In the genomic region with DNA sequence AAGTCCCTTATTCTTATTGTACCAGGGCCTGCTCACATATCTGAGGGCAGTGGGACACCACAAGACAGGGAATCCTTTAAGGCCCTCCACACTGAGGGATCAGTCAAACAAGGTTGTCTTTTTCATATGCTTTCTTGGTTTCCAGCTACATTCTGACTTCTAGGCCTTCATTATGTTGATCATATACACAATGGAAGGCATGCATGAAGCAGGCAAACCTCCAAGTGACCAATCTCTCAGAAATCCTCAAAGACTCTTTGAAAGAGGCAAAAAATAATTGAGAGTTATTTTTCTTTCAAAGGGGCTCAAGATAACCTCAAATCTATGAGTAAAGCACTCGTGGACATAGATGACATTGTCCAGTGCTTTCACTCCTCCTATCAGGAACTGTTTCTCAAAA, we compare ENCODE assay signal across 30 cellular contexts.
"Had no signal": no experiment of that assay in that cellular context is flagged by ENCODE, and none has a peak within 500 bp of the region (broad histone marks: within the 10 kb centered on the region; RNA-seq: fewer than 3 reads in every experiment).

No MANE protein-coding gene starts in this region.

- H3K4me3 ChIP-seq: cardiac muscle cell, Peyer's patch, SJCRH30 had no signal

- H3K36me3 Mint-ChIP-seq: activated CD8-positive, alpha-beta memory T cell treated with anti-CD3 and anti-CD28 coated beads, Interleukin-2, amount 10 ng/mL, durations not matched to agents 7 days and 5 days; activated naive CD4-positive, alpha-beta T cell treated with anti-CD3 and anti-CD28 coated beads, Interleukin-2, amount 50 U/mL, for 24 hours; brain had no signal

- H3K27me3 Mint-ChIP-seq: activated B cell treated with CpG ODN at 0.5 μM for 24 hours; activated CD4-positive, alpha-beta T cell treated with anti-CD3 and anti-CD28 coated beads, Interleukin-2, amount 10 ng/mL, durations not matched to agents 24 days and 14 days; activated CD8-positive, alpha-beta memory T cell treated with anti-CD3 and anti-CD28 coated beads, Interleukin-2, amount 10 ng/mL, durations not matched to agents 7 days and 5 days; activated naive CD4-positive, alpha-beta T cell treated with anti-CD3 and anti-CD28 coated beads, Interleukin-2, amount 50 U/mL, for 24 hours; activated T-cell treated with anti-CD3 and anti-CD28 coated beads, Interleukin-2, amount 50 U/mL, for 24 hours; brain; T-helper 17 cell had no signal

- H3K36me3 ChIP-seq: cardiac muscle cell, Peyer's patch, SJCRH30 had no signal

- H3K9me3 Mint-ChIP-seq: activated B cell treated with CpG ODN at 0.5 μM for 24 hours; activated naive CD4-positive, alpha-beta T cell treated with anti-CD3 and anti-CD28 coated beads, Interleukin-2, amount 50 U/mL, for 24 hours; activated T-helper 1 cell treated with anti-CD3 and anti-CD28 coated beads, Interleukin-12 subunit alpha, Interleukin-12 subunit beta, Interleukin-2, Interleukin-4 antibody, amounts not matched to agents 30 ng/mL and 10 ng/mL and 1 ng/mL, durations not matched to agents 14 hours and 24 hours and 36 hours; brain had no signal

- H3K27ac ChIP-seq: cardiac muscle cell, Peyer's patch, RWPE1, SJCRH30 had no signal

- H3K27ac Mint-ChIP-seq: activated B cell treated with CpG ODN at 0.5 μM for 24 hours; activated CD4-positive, alpha-beta T cell treated with anti-CD3 and anti-CD28 coated beads, Interleukin-2, amount 10 ng/mL, durations not matched to agents 24 days and 14 days; activated CD8-positive, alpha-beta memory T cell treated with anti-CD3 and anti-CD28 coated beads, Interleukin-2, amount 10 ng/mL, durations not matched to agents 7 days and 5 days; activated naive CD4-positive, alpha-beta T cell treated with anti-CD3 and anti-CD28 coated beads, Interleukin-2, amount 50 U/mL, for 24 hours; activated T-cell treated with anti-CD3 and anti-CD28 coated beads, Interleukin-2, amount 50 U/mL, for 24 hours; activated T-helper 1 cell treated with anti-CD3 and anti-CD28 coated beads, Interleukin-12 subunit alpha, Interleukin-12 subunit beta, Interleukin-2, Interleukin-4 antibody, amounts not matched to agents 30 ng/mL and 10 ng/mL and 1 ng/mL, durations not matched to agents 14 hours and 24 hours and 36 hours; brain; T-helper 17 cell had no signal

- H3K4me1 ChIP-seq: Peyer's patch, SJCRH30 had no signal

- H3K4me1 Mint-ChIP-seq: activated B cell treated with CpG ODN at 0.5 μM for 24 hours; activated CD4-positive, alpha-beta T cell treated with anti-CD3 and anti-CD28 coated beads, Interleukin-2, amount 10 ng/mL, durations not matched to agents 24 days and 14 days; activated naive CD4-positive, alpha-beta T cell treated with anti-CD3 and anti-CD28 coated beads, Interleukin-2, amount 50 U/mL, for 24 hours; brain; T-helper 17 cell had no signal

- DNase-seq: activated B cell treated with CpG ODN at 0.5 μM for 24 hours; activated CD4-positive, alpha-beta T cell treated with anti-CD3 and anti-CD28 coated beads for 1 hour; activated CD4-positive, alpha-beta T cell treated with anti-CD3 and anti-CD28 coated beads, Interleukin-2, amount 10 ng/mL, durations not matched to agents 24 days and 14 days; activated CD4-positive, alpha-beta T cell treated with anti-CD3 and anti-CD28 coated beads, Interleukin-2, amount 50 U/mL, for 48 hours; activated CD8-positive, alpha-beta memory T cell treated with anti-CD3 and anti-CD28 coated beads, Interleukin-2, amount 10 ng/mL, durations not matched to agents 7 days and 5 days; activated effector memory CD4-positive, alpha-beta T cell treated with Interleukin-2 at 50 U/mL for 16 hours; activated naive CD4-positive, alpha-beta T cell; activated T-cell treated with anti-CD3 and anti-CD28 coated beads, Interleukin-2, amount 50 U/mL, for 24 hours; cerebellar nuclear complex; IMR-90; Kasumi-1; KBM-7; NCI-H1105 treated with DMSO at 0.1 percent for 48 hours; NCI-H1436 treated with DMSO at 0.1 percent for 48 hours; NCI-H1930; NCI-H2171; NCI-H226; NCI-H510A treated with DMSO at 0.1 percent for 48 hours; NCI-H69; Peyer's patch; Right ventricle myocardium superior; SJCRH30; SW 1271; T-helper 17 cell; T-helper 9 cell had no signal

- H3K27me3 ChIP-seq: cardiac muscle cell, Peyer's patch, SJCRH30 had no signal

- H3K9me3 ChIP-seq: Peyer's patch, SJCRH30 had no signal

- H3K4me3 Mint-ChIP-seq: activated B cell treated with CpG ODN at 0.5 μM for 24 hours; activated CD4-positive, alpha-beta T cell treated with anti-CD3 and anti-CD28 coated beads, Interleukin-2, amount 10 ng/mL, durations not matched to agents 24 days and 14 days; activated CD8-positive, alpha-beta memory T cell treated with anti-CD3 and anti-CD28 coated beads, Interleukin-2, amount 10 ng/mL, durations not matched to agents 7 days and 5 days; activated naive CD4-positive, alpha-beta T cell treated with anti-CD3 and anti-CD28 coated beads, Interleukin-2, amount 50 U/mL, for 24 hours; activated T-cell treated with anti-CD3 and anti-CD28 coated beads, Interleukin-2, amount 50 U/mL, for 24 hours; activated T-helper 1 cell treated with anti-CD3 and anti-CD28 coated beads, Interleukin-12 subunit alpha, Interleukin-12 subunit beta, Interleukin-2, Interleukin-4 antibody, amounts not matched to agents 30 ng/mL and 10 ng/mL and 1 ng/mL, durations not matched to agents 14 hours and 24 hours and 36 hours; brain; T-helper 17 cell had no signal
